In genomic region chr5:9851458-9851857, GRCh38 we compare ENCODE assay signal across 12 cellular contexts.
DNase-seq lines count a peak whose midpoint lies in the region; ATAC-seq and TF ChIP-seq lines count a peak whose summit lies in the region.
"Had no signal": no experiment of that assay in that cellular context is flagged by ENCODE, and none has a peak within 500 bp of the region (broad histone marks: within the 10 kb centered on the region; RNA-seq: fewer than 3 reads in every experiment).

No MANE protein-coding gene starts in this region.

- H2BK5ac ChIP-seq in IMR-90 (ENCODE audit: low read depth, low read length, poor library complexity, severe bottlenecking) = no peak overlapping the region

- H3K9ac ChIP-seq in IMR-90 (ENCODE audit: low read depth, low read length) = no peak overlapping the region
- no peak overlapping the region for H3K9ac ChIP-seq in mammary epithelial cell (ENCODE audit: insufficient read depth, low read length)

- DNase-seq in AG09309 (ENCODE audit: low read depth) (peak; percentile 91), IMR-90 (peak; percentile 96), mammary epithelial cell (peak; percentile 23), lower lobe of right lung (no peak), natural killer cell (no peak), Right ventricle myocardium superior (no peak)
- no peak for DNase-seq in stimulated activated naive B cell treated with anti-CD40 and anti-IgM and Interleukin-4, amounts not matched to agents 10 μg/mL and 1 μg/mL and 100 μg/mL, for 72 hours
- DNase-seq: activated gamma-delta T cell, DND-41, NCI-H2081 treated with DMSO at 0.1 percent for 48 hours had no signal

- H3K9me3 ChIP-seq in IMR-90 (ENCODE audit: control insufficient read depth, insufficient read depth, low read length) (no peaks in the 10 kb centered on the region), mammary epithelial cell (replicated peaks; ENCODE audit: insufficient read depth, low read length) (no peaks in the 10 kb centered on the region), lower lobe of right lung (no peaks in the 10 kb centered on the region)

- H3K36me3 ChIP-seq in IMR-90 (ENCODE audit: control insufficient read depth, insufficient read depth, low read length) (no peaks in the 10 kb centered on the region), mammary epithelial cell (ENCODE audit: insufficient read depth, low read length) (no peaks in the 10 kb centered on the region), lower lobe of right lung (no peaks in the 10 kb centered on the region)

- no peaks in the 10 kb centered on the region for H3K79me2 ChIP-seq in mammary epithelial cell (ENCODE audit: insufficient read depth, low read length)

- in situ Hi-C loops in IMR-90 (cut with MboI; ENCODE audit: low sequenced_read_pairs) = no loop called here
- in situ Hi-C loops in mammary epithelial cell (cut with MboI; ENCODE audit: low sequenced_read_pairs in 2 of 2) = no loop called here

- peak overlapping the region; percentile 63; the same call in 1 of the 2 replicates for H2AK5ac ChIP-seq in IMR-90 (ENCODE audit: low read depth, low read length)

- ATAC-seq in IMR-90 (ENCODE audit: low read depth) (peak; percentile 97), lower lobe of right lung (no peak), GM18517 (IDR thresholded peaks at IDR 0.05; ENCODE audit: unreplicated experiment) (no peak), natural killer cell (no peak), Right ventricle myocardium superior (ENCODE audit: poor library complexity) (no peak)
- no peak for ATAC-seq in stimulated activated naive B cell treated with anti-CD40 and anti-IgM and Interleukin-4, amounts not matched to agents 10 μg/mL and 1 μg/mL and 100 μg/mL, for 72 hours (replicated peaks)
- ATAC-seq: esophagus mucosa had no signal

- H2BK20ac ChIP-seq in IMR-90 (ENCODE audit: low read depth, low read length) = peak overlapping the region; percentile 83; the same call in 1 of the 2 replicates

- H3K18ac ChIP-seq in IMR-90 (ENCODE audit: low read depth, low read length) = no peak overlapping the region

- H3K4me3 ChIP-seq in AG09309 (ENCODE audit: control insufficient read depth, low read depth, low read length) (no peak overlapping the region), IMR-90 (ENCODE audit: insufficient read depth, low read depth, low read length) (no peak overlapping the region), mammary epithelial cell (replicated peaks in 1 of 3; ENCODE audit: insufficient read depth in 1 of 3, low read depth in 2 of 3, low read length in 3 of 3) (no peak overlapping the region), lower lobe of right lung (no peak overlapping the region)

- no peaks in the 10 kb centered on the region for H3K4me1 Mint-ChIP-seq in stimulated activated naive B cell treated with anti-CD40 and anti-IgM and Interleukin-4, amounts not matched to agents 10 μg/mL and 1 μg/mL and 100 μg/mL, for 72 hours
- H3K4me1 Mint-ChIP-seq in natural killer cell = no peaks in the 10 kb centered on the region

- no peaks in the 10 kb centered on the region for H3K27me3 Mint-ChIP-seq in stimulated activated naive B cell treated with anti-CD40 and anti-IgM and Interleukin-4, amounts not matched to agents 10 μg/mL and 1 μg/mL and 100 μg/mL, for 72 hours
- H3K27me3 Mint-ChIP-seq in natural killer cell (ENCODE audit: low read depth in 2 of 2) = no peaks in the 10 kb centered on the region

- H3K9me1 ChIP-seq in IMR-90 (ENCODE audit: insufficient read depth, low read length) = peaks cover 3% of the 10 kb centered on the region; the same call in 1 of the 2 replicates

- H3K4ac ChIP-seq in IMR-90 (ENCODE audit: low read depth, low read length) = no peak overlapping the region

- no peak overlapping the region for H3K4me2 ChIP-seq in IMR-90 (ENCODE audit: low read depth, low read length)
- H3K4me2 ChIP-seq in mammary epithelial cell (ENCODE audit: insufficient read depth, low read depth, low read length) = no peak overlapping the region

- H3K4me3 Mint-ChIP-seq in stimulated activated naive B cell treated with anti-CD40 and anti-IgM and Interleukin-4, amounts not matched to agents 10 μg/mL and 1 μg/mL and 100 μg/mL, for 72 hours = no peak overlapping the region
- H3K4me3 Mint-ChIP-seq in natural killer cell = no peak overlapping the region

- no peak overlapping the region for H3K23ac ChIP-seq in IMR-90 (ENCODE audit: low read depth, low read length)

- no peaks in the 10 kb centered on the region for H3K79me1 ChIP-seq in IMR-90 (ENCODE audit: low read depth in 1 of 2, low read length in 2 of 2)

- H4K20me1 ChIP-seq in IMR-90 (ENCODE audit: insufficient read depth, low read length) (no peaks in the 10 kb centered on the region), mammary epithelial cell (ENCODE audit: insufficient read depth, low read length) (no peaks in the 10 kb centered on the region)

- peak; percentile 52 for TF ChIP-seq RAD21 in IMR-90 (IDR thresholded peaks at IDR 0.05; ENCODE audit: low read length)

- TF ChIP-seq CTCF in AG09309 (IDR thresholded peaks at IDR 0.05; ENCODE audit: control insufficient read depth, insufficient read depth, low read depth, low read length, missing control alignments) (peak; percentile 64), IMR-90 (conservative IDR thresholded peaks at IDR 0.05; ENCODE audit: low read depth, low read length) (peak; percentile 41), mammary epithelial cell (conservative IDR thresholded peaks at IDR 0.05 in 1 of 2, IDR thresholded peaks at IDR 0.05 in 1 of 2; ENCODE audit: extremely low read depth in 1 of 2, insufficient read depth in 1 of 2, low read depth in 1 of 2, low read length in 2 of 2) (peak in 1 of 2 donors; percentile 38), lower lobe of right lung (IDR thresholded peaks at IDR 0.05) (peak; percentile 25), natural killer cell (IDR thresholded peaks at IDR 0.05) (no peak)

- H4K91ac ChIP-seq in IMR-90 (ENCODE audit: insufficient read depth, low read depth, low read length) = no peak overlapping the region

- WGBS in IMR-90 (ENCODE audit: extremely low coverage in 2 of 2, insufficient read length in 1 of 2), 2 experiments = 17% methylated on average over 1 of the region's 3 CpGs; no CpG with 5 or more reads in 1 of the 2 experiments
- 77% methylated on average over 3 of the region's 3 CpGs for WGBS in mammary epithelial cell (ENCODE audit: low coverage, missing lambda C conversion rate)

- H2AK9ac ChIP-seq in IMR-90 (replicated peaks; ENCODE audit: low read depth, low read length, poor library complexity) = no peak overlapping the region

- BruUV-seq in IMR-90 (replicated peaks; lab: Mats Ljungman, UMichigan) (no TSS peak), mammary epithelial cell (replicated peaks; lab: Mats Ljungman, UMichigan) (no TSS peak)

- TF ChIP-seq POLR2A in IMR-90 (IDR thresholded peaks at IDR 0.05; ENCODE audit: low read depth, low read length) = no peak

- no peaks in the 10 kb centered on the region for H3K36me3 Mint-ChIP-seq in stimulated activated naive B cell treated with anti-CD40 and anti-IgM and Interleukin-4, amounts not matched to agents 10 μg/mL and 1 μg/mL and 100 μg/mL, for 72 hours
- no peaks in the 10 kb centered on the region for H3K36me3 Mint-ChIP-seq in natural killer cell

- H3K4me1 ChIP-seq in IMR-90 (ENCODE audit: control insufficient read depth, insufficient read depth, low read length) (no peaks in the 10 kb centered on the region; the same call in 1 of the 2 replicates), mammary epithelial cell (ENCODE audit: insufficient read depth, low read length) (no peaks in the 10 kb centered on the region), lower lobe of right lung (no peaks in the 10 kb centered on the region)

- H2AFZ ChIP-seq in IMR-90 (replicated peaks; ENCODE audit: low read length, poor library complexity) = peak overlapping the region; percentile 6
- H2AFZ ChIP-seq in mammary epithelial cell (ENCODE audit: low read depth, low read length) = no peak overlapping the region

- H3K9me3 Mint-ChIP-seq in stimulated activated naive B cell treated with anti-CD40 and anti-IgM and Interleukin-4, amounts not matched to agents 10 μg/mL and 1 μg/mL and 100 μg/mL, for 72 hours = peaks cover 3 to 5% of the 10 kb centered on the region in 2 donors
- peaks cover 6 to 11% of the 10 kb centered on the region in 2 donors for H3K9me3 Mint-ChIP-seq in natural killer cell

- no peak overlapping the region for H3K56ac ChIP-seq in IMR-90 (ENCODE audit: extremely low read depth, insufficient read depth, low read length)

- CTCF ChIA-PET in IMR-90 (lab: Yijun Ruan, JAX) (interaction anchor here (1.5 kb wide), 1 partner anchor 10 kb away, joined by 6 read pairs; no protein-coding TSS in a partner anchor), mammary epithelial cell (lab: Charles Lee; ENCODE audit: low non-redundant PET) (no interaction called here)

- no peak overlapping the region; the same call in 2 of the 3 replicates for H2BK15ac ChIP-seq in IMR-90 (ENCODE audit: low read depth, low read length)

- H3K14ac ChIP-seq in IMR-90 (replicated peaks; ENCODE audit: low read depth, low read length) = no peak overlapping the region

- no peak overlapping the region for H4K5ac ChIP-seq in IMR-90 (ENCODE audit: low read depth, low read length)

- H4K8ac ChIP-seq in IMR-90 (ENCODE audit: low read depth in 2 of 2, low read length in 2 of 2) = peak overlapping the region in 1 of 2 experiments; percentile 3; a peak in 1 of 4 replicates

- H3K27me3 ChIP-seq in IMR-90 (ENCODE audit: control insufficient read depth, insufficient read depth, low read length) (no peaks in the 10 kb centered on the region), mammary epithelial cell (ENCODE audit: insufficient read depth, low read length) (no peaks in the 10 kb centered on the region), lower lobe of right lung (ENCODE audit: low read depth) (no peaks in the 10 kb centered on the region)

- peak overlapping the region; percentile 38; the same call in 1 of the 2 replicates for H2BK120ac ChIP-seq in IMR-90 (ENCODE audit: low read depth, low read length)

- dilution Hi-C loops in IMR-90 (cut with HindIII; ENCODE audit: low sequenced_read_pairs, unreplicated experiment) = no loop called here
- dilution Hi-C loops in mammary epithelial cell (cut with HindIII; ENCODE audit: low sequenced_read_pairs) = no loop called here

- no peak overlapping the region for H3K27ac Mint-ChIP-seq in stimulated activated naive B cell treated with anti-CD40 and anti-IgM and Interleukin-4, amounts not matched to agents 10 μg/mL and 1 μg/mL and 100 μg/mL, for 72 hours
- H3K27ac Mint-ChIP-seq in natural killer cell = no peak overlapping the region

- POLR2A ChIA-PET in IMR-90 (lab: Charles Lee; ENCODE audit: unreplicated experiment) = interaction anchor here (0.5 kb wide), 1 partner anchor 135 kb away, joined by 3 read pairs; no protein-coding TSS in a partner anchor

- H3K27ac ChIP-seq in IMR-90 (ENCODE audit: insufficient read depth, low read length) = no peak overlapping the region
- H3K27ac ChIP-seq in mammary epithelial cell (ENCODE audit: insufficient read depth, low read depth, low read length) = no peak overlapping the region
- no peak overlapping the region for H3K27ac ChIP-seq in lower lobe of right lung

- intact Hi-C loops in IMR-90 (cut with micrococcal nuclease) (no loop called here), mammary epithelial cell (cut with micrococcal nuclease) (loop anchor here (1.0 kb wide), 1 partner anchor 179 kb away; no protein-coding TSS in a partner anchor), lower lobe of right lung (cut with DNase I) (no loop called here), natural killer cell (cut with micrococcal nuclease) (no loop called here), Right ventricle myocardium superior (cut with DNase I) (no loop called here)

Comparison
In these comparisons a context has a peak if more than half of its experiments do, and no peak if none do; other contexts are left out.
1. DNase-seq: peak in AG09309 (single experiment), IMR-90 (single experiment) and mammary epithelial cell (single experiment); none in lower lobe of right lung (single experiment), stimulated activated naive B cell treated with anti-CD40 and anti-IgM and Interleukin-4, amounts not matched to agents 10 μg/mL and 1 μg/mL and 100 μg/mL, for 72 hours (single experiment), natural killer cell (single experiment) and Right ventricle myocardium superior (single experiment).